ENCODE assay signal across 8 cellular contexts in the genomic region with DNA sequence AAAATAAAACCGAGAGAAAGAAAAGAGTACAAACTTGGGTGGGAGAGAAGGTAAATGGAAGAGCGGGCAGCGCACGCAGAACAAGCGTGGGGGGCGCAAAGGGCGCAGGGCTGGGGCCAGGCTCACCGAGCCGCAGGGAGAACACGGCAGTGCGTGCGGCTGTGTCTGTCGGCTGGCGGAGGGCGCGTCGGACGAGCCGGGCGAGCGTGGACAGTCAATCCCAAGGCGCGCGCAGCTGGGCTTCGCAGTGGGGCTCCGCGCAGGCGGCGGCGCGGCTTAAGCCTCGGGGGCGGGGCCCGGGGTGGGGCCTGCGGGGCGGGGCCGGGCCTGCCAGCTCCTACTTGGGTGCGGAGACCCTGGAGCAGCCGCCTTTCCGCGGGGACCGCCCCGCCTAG. TPM values are rescaled to one million over a fixed set of nuclear protein-coding genes. Genes with fewer than 3 reads are reported as not detected.
DNase-seq lines count a peak whose midpoint lies in the region; ATAC-seq and TF ChIP-seq lines count a peak whose summit lies in the region.

TSS of gene UCP2 (minus strand) at position 249 of the 395 bp plus-strand sequence. CDS start 4,465 bp downstream, outside the sequence.

- H3K36me3 ChIP-seq in rectal smooth muscle tissue (ENCODE audit: control insufficient read depth, insufficient read depth, low read length) (peaks cover 11% of the 10 kb centered on the region), uterus (no peaks in the 10 kb centered on the region)

- peak within 1 kb of the TSS; percentile 61 for H3K27ac ChIP-seq in right cardiac atrium (ENCODE audit: low read length)
- H3K27ac ChIP-seq in rectal smooth muscle tissue (ENCODE audit: low read depth, low read length), result peak within 1 kb of the TSS; percentile 80
- peak within 1 kb of the TSS; percentile 63 to 86 for H3K27ac ChIP-seq in uterus

- H3K4me3 ChIP-seq in GM12865 (ENCODE audit: low read depth, low read length) (peak within 1 kb of the TSS; percentile 96), right cardiac atrium (ENCODE audit: low read length) (peak within 1 kb of the TSS; percentile 46), rectal smooth muscle tissue (ENCODE audit: low read length) (peak within 1 kb of the TSS; percentile 83), uterus (peak within 1 kb of the TSS; percentile 47 to 59)

- DNase-seq in GM12865 (ENCODE audit: low read depth) (peak; percentile 91), NCI-H1417 treated with DMSO at 0.1 percent for 48 hours (lab: John Stamatoyannopoulos, UW) (peak; percentile 86), amniotic epithelial cell (ENCODE audit: low read depth) (peak; percentile 70), right cardiac atrium (peak; percentile 88 to 95 (median 93)), uterus (peak; percentile 66 to 76)

- peak within 1 kb of the TSS; percentile 72 for H3K9ac ChIP-seq in rectal smooth muscle tissue (ENCODE audit: low read length)

- peaks cover 48% of the 10 kb centered on the region for H3K36me3 Mint-ChIP-seq in T-helper 1 cell treated with Interleukin-12 subunit alpha and Interleukin-12 subunit beta and Interleukin-4 antibody, amounts not matched to agents 30 μg/mL and 1 μg/mL, for 36 hours (ENCODE audit: low read depth)

- peaks cover 2% of the 10 kb centered on the region for H3K4me1 ChIP-seq in right cardiac atrium (ENCODE audit: control insufficient read depth, insufficient read depth, low read length)
- H3K4me1 ChIP-seq in rectal smooth muscle tissue (ENCODE audit: control insufficient read depth, insufficient read depth, low read length), result no peaks in the 10 kb centered on the region
- peaks cover 0 to 6% of the 10 kb centered on the region in 2 donors for H3K4me1 ChIP-seq in uterus

- no peak for TF ChIP-seq POLR2A in uterus (IDR thresholded peaks at IDR 0.05)

- H3K27me3 ChIP-seq in right cardiac atrium (ENCODE audit: control insufficient read depth, insufficient read depth) (no peaks in the 10 kb centered on the region), rectal smooth muscle tissue (ENCODE audit: control insufficient read depth, insufficient read depth, low read length) (no peaks in the 10 kb centered on the region), uterus (no peaks in the 10 kb centered on the region)

- ATAC-seq in HG02642 (IDR thresholded peaks at IDR 0.05; ENCODE audit: poor library complexity, unreplicated experiment), result peak; percentile 65
- ATAC-seq in right cardiac atrium, result peak; percentile 94 to 95

- peak within 1 kb of the TSS; percentile 96 for H3K4me3 Mint-ChIP-seq in T-helper 1 cell treated with Interleukin-12 subunit alpha and Interleukin-12 subunit beta and Interleukin-4 antibody, amounts not matched to agents 30 μg/mL and 1 μg/mL, for 36 hours

- peaks cover 39% of the 10 kb centered on the region for H3K4me1 Mint-ChIP-seq in T-helper 1 cell treated with Interleukin-12 subunit alpha and Interleukin-12 subunit beta and Interleukin-4 antibody, amounts not matched to agents 30 μg/mL and 1 μg/mL, for 36 hours (ENCODE audit: low read depth)

- no peak for TF ChIP-seq CTCF in GM12865 (IDR thresholded peaks at IDR 0.05; ENCODE audit: insufficient read depth, low read depth, low read length, missing control alignments)
- TF ChIP-seq CTCF in uterus (IDR thresholded peaks at IDR 0.05), result no peak

- peak within 1 kb of the TSS; percentile 99 for H3K27ac Mint-ChIP-seq in T-helper 1 cell treated with Interleukin-12 subunit alpha and Interleukin-12 subunit beta and Interleukin-4 antibody, amounts not matched to agents 30 μg/mL and 1 μg/mL, for 36 hours

- no peaks in the 10 kb centered on the region for H3K27me3 Mint-ChIP-seq in T-helper 1 cell treated with Interleukin-12 subunit alpha and Interleukin-12 subunit beta and Interleukin-4 antibody, amounts not matched to agents 30 μg/mL and 1 μg/mL, for 36 hours (ENCODE audit: low read depth)

- intact Hi-C loops in right cardiac atrium (cut with DNase I), result no loop called here
- intact Hi-C loops in uterus (cut with DNase I; ENCODE audit: low total_unique reads), result no loop called here

- no peaks in the 10 kb centered on the region for H3K9me3 Mint-ChIP-seq in T-helper 1 cell treated with Interleukin-12 subunit alpha and Interleukin-12 subunit beta and Interleukin-4 antibody, amounts not matched to agents 30 μg/mL and 1 μg/mL, for 36 hours

- H3K9me3 ChIP-seq in right cardiac atrium (ENCODE audit: control insufficient read depth, low read length), result no peaks in the 10 kb centered on the region
- H3K9me3 ChIP-seq in uterus, result no peaks in the 10 kb centered on the region

- 1% methylated on average over 43 of the region's 43 CpGs for WGBS in right cardiac atrium

RNA-seq across cellular contexts. Expression of gene UCP2, which starts in this region (rescaled TPM):
- total RNA-seq in right cardiac atrium, result 10 to 100 TPM; 12.6 to 23.1 (median 17.1) TPM
- 9.9 TPM for polyA plus RNA-seq in right cardiac atrium
- 10 to 100 TPM in 3 of 4 donors, not detected in 1; 10.8 to 64.7 (median 33.7) TPM for total RNA-seq in uterus

Comparison
In these comparisons a context has a peak if more than half of its experiments do, and no peak if none do; other contexts are left out.
1. Peak in every context shown above with its lines: DNase-seq, ATAC-seq, H3K4me3 ChIP-seq and H3K27ac ChIP-seq.
2. H3K4me3 ChIP-seq: peak in every context shown above with its lines; median percentile 96 in GM12865; 83 in rectal smooth muscle tissue; 53 in uterus; 46 in right cardiac atrium.